3 cellular contexts compared by ENCODE assay signal in the genomic region with DNA sequence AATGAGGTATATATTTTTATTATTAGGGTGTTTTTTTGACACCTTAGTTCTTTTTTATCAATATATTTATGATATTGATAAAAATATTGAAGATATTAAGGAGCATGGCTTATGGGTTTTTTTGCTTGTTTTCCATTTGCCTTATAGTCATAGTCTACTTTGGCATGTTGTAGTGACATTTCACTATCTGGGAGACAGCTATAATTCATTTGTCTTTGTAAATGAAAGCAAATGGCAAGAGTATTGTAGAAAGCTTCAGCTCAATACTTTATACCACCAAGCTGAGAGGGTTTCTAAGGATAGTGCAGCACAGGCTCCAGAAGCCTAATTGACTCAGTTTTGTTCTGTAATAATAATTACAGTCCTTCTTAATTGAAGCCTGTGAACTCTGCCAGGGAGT.
A peak's percentile ranks its signal among the peaks of the same experiment; 100 is the strongest.
TF ChIP-seq lines count a peak whose summit lies in the region.

No MANE protein-coding gene starts in this region.

TF ChIP-seq in SK-N-SH, 30 proteins besides CTCF, POLR2A, EP300 and RAD21 (continued from another document):
- no peak for TF ChIP-seq FOSL2 (IDR thresholded peaks at IDR 0.05; ENCODE audit: borderline replicate concordance, low read depth)
- no peak for TF ChIP-seq SMC3 (IDR thresholded peaks at IDR 0.05; ENCODE audit: low read depth, low read length)
- no peak for TF ChIP-seq MXI1 (IDR thresholded peaks at IDR 0.05; ENCODE audit: low read depth, low read length)
- TF ChIP-seq, protein P1, sequence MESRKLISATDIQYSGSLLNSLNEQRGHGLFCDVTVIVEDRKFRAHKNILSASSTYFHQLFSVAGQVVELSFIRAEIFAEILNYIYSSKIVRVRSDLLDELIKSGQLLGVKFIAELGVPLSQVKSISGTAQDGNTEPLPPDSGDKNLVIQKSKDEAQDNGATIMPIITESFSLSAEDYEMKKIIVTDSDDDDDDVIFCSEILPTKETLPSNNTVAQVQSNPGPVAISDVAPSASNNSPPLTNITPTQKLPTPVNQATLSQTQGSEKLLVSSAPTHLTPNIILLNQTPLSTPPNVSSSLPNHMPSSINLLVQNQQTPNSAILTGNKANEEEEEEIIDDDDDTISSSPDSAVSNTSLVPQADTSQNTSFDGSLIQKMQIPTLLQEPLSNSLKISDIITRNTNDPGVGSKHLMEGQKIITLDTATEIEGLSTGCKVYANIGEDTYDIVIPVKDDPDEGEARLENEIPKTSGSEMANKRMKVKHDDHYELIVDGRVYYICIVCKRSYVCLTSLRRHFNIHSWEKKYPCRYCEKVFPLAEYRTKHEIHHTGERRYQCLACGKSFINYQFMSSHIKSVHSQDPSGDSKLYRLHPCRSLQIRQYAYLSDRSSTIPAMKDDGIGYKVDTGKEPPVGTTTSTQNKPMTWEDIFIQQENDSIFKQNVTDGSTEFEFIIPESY (IDR thresholded peaks at IDR 0.05; ENCODE audit: borderline replicate concordance, low read depth): no peak
- no peak for TF ChIP-seq JUND (IDR thresholded peaks at IDR 0.05)
- TF ChIP-seq, protein P2, sequence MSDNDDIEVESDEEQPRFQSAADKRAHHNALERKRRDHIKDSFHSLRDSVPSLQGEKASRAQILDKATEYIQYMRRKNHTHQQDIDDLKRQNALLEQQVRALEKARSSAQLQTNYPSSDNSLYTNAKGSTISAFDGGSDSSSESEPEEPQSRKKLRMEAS (IDR thresholded peaks at IDR 0.05; ENCODE audit: low read depth): no peak
- TF ChIP-seq CHD2 (IDR thresholded peaks at IDR 0.05; ENCODE audit: low read length, partially characterized antibody): no peak
- TF ChIP-seq RXRA (IDR thresholded peaks at IDR 0.05; ENCODE audit: borderline replicate concordance, low read depth): no peak
- TF ChIP-seq POLR2AphosphoS5 (IDR thresholded peaks at IDR 0.05; ENCODE audit: low read depth, low read length): no peak
- TF ChIP-seq, protein P3, sequence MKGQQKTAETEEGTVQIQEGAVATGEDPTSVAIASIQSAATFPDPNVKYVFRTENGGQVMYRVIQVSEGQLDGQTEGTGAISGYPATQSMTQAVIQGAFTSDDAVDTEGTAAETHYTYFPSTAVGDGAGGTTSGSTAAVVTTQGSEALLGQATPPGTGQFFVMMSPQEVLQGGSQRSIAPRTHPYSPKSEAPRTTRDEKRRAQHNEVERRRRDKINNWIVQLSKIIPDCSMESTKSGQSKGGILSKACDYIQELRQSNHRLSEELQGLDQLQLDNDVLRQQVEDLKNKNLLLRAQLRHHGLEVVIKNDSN (IDR thresholded peaks at IDR 0.05; ENCODE audit: borderline replicate concordance, low read depth): no peak
- no peak for TF ChIP-seq TCF12 (IDR thresholded peaks at IDR 0.05)
- TF ChIP-seq TEAD4 (IDR thresholded peaks at IDR 0.05; ENCODE audit: borderline replicate concordance, insufficient read depth): no peak
- TF ChIP-seq, protein P4, sequence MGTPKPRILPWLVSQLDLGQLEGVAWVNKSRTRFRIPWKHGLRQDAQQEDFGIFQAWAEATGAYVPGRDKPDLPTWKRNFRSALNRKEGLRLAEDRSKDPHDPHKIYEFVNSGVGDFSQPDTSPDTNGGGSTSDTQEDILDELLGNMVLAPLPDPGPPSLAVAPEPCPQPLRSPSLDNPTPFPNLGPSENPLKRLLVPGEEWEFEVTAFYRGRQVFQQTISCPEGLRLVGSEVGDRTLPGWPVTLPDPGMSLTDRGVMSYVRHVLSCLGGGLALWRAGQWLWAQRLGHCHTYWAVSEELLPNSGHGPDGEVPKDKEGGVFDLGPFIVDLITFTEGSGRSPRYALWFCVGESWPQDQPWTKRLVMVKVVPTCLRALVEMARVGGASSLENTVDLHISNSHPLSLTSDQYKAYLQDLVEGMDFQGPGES (IDR thresholded peaks at IDR 0.05; ENCODE audit: low read depth, low read length): no peak
- no peak for TF ChIP-seq MEF2A (IDR thresholded peaks at IDR 0.05; ENCODE audit: borderline replicate concordance, low read depth)

TF ChIP-seq in SK-N-SH treated with all-trans-retinoic acid at 6 μM for 48 hours, 23 proteins besides CTCF, POLR2A, EP300 and RAD21 (continued from another document):
- TF ChIP-seq, protein P5, sequence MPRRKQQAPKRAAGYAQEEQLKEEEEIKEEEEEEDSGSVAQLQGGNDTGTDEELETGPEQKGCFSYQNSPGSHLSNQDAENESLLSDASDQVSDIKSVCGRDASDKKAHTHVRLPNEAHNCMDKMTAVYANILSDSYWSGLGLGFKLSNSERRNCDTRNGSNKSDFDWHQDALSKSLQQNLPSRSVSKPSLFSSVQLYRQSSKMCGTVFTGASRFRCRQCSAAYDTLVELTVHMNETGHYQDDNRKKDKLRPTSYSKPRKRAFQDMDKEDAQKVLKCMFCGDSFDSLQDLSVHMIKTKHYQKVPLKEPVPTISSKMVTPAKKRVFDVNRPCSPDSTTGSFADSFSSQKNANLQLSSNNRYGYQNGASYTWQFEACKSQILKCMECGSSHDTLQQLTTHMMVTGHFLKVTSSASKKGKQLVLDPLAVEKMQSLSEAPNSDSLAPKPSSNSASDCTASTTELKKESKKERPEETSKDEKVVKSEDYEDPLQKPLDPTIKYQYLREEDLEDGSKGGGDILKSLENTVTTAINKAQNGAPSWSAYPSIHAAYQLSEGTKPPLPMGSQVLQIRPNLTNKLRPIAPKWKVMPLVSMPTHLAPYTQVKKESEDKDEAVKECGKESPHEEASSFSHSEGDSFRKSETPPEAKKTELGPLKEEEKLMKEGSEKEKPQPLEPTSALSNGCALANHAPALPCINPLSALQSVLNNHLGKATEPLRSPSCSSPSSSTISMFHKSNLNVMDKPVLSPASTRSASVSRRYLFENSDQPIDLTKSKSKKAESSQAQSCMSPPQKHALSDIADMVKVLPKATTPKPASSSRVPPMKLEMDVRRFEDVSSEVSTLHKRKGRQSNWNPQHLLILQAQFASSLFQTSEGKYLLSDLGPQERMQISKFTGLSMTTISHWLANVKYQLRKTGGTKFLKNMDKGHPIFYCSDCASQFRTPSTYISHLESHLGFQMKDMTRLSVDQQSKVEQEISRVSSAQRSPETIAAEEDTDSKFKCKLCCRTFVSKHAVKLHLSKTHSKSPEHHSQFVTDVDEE (CRISPR knock-in tag; IDR thresholded peaks at IDR 0.05): no peak
- TF ChIP-seq BACH2 (CRISPR knock-in tag; IDR thresholded peaks at IDR 0.05; ENCODE audit: borderline replicate concordance): no peak
- TF ChIP-seq ZNF565 (CRISPR knock-in tag; conservative IDR thresholded peaks at IDR 0.05; ENCODE audit: low read depth): no peak
- no peak for TF ChIP-seq ARNTL (CRISPR knock-in tag; IDR thresholded peaks at IDR 0.05; ENCODE audit: borderline replicate concordance, low read depth)

TF ChIP-seq in neural cell, 6 proteins besides CTCF, POLR2A, EP300 and RAD21 (continued from another document):
- TF ChIP-seq, protein P6, sequence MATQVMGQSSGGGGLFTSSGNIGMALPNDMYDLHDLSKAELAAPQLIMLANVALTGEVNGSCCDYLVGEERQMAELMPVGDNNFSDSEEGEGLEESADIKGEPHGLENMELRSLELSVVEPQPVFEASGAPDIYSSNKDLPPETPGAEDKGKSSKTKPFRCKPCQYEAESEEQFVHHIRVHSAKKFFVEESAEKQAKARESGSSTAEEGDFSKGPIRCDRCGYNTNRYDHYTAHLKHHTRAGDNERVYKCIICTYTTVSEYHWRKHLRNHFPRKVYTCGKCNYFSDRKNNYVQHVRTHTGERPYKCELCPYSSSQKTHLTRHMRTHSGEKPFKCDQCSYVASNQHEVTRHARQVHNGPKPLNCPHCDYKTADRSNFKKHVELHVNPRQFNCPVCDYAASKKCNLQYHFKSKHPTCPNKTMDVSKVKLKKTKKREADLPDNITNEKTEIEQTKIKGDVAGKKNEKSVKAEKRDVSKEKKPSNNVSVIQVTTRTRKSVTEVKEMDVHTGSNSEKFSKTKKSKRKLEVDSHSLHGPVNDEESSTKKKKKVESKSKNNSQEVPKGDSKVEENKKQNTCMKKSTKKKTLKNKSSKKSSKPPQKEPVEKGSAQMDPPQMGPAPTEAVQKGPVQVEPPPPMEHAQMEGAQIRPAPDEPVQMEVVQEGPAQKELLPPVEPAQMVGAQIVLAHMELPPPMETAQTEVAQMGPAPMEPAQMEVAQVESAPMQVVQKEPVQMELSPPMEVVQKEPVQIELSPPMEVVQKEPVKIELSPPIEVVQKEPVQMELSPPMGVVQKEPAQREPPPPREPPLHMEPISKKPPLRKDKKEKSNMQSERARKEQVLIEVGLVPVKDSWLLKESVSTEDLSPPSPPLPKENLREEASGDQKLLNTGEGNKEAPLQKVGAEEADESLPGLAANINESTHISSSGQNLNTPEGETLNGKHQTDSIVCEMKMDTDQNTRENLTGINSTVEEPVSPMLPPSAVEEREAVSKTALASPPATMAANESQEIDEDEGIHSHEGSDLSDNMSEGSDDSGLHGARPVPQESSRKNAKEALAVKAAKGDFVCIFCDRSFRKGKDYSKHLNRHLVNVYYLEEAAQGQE (IDR thresholded peaks at IDR 0.05; ENCODE audit: borderline replicate concordance): no peak
- no peak for TF ChIP-seq EZH2 (IDR thresholded peaks at IDR 0.05; ENCODE audit: borderline replicate concordance, insufficient read depth, low read length, poor library complexity, severe bottlenecking)
- TF ChIP-seq SMC3 (conservative IDR thresholded peaks at IDR 0.05; ENCODE audit: poor library complexity): no peak
- peak; percentile 79 for TF ChIP-seq POLR2AphosphoS5 (IDR thresholded peaks at IDR 0.05)
- no peak for TF ChIP-seq TAF1 (IDR thresholded peaks at IDR 0.05; ENCODE audit: low read depth)
